1 cellular context compared by ENCODE assay signal in the genomic region with DNA sequence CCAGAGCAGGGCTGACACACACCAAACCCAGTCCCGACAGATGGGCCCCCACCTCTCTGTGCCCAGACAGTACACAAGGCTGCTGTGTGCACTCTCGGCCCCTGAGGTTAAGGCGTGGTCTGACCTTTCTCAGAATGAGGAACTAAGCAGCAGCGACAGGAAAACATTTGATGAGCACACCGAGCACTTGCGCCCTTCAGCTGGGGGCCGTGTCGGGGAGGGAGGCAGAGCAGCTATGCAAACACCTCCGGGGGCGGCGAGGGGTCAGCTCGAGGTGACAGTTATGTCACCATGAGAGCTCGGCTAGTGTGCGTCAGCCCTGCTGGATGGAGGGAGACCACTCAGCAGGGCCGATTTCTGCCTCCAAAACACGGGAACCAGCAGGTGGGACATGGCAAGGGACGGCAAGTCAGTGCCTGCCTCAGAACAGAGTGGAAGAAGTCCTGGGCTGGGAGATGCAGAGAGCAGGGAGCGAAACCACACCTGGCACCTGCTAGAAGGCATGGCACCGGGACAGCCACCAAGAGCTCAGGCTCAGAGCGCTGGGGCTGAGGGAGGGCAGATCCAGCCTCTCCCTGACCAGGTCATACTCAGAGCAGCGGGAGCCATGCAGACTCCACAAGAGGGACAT.
TF ChIP-seq lines count a peak whose summit lies in the region.

No MANE protein-coding gene starts in this region.

TF ChIP-seq in HepG2, 621 proteins besides CTCF, POLR2A, EP300 and RAD21 (continued from another document and continues in another):
- TF ChIP-seq, protein P1, sequence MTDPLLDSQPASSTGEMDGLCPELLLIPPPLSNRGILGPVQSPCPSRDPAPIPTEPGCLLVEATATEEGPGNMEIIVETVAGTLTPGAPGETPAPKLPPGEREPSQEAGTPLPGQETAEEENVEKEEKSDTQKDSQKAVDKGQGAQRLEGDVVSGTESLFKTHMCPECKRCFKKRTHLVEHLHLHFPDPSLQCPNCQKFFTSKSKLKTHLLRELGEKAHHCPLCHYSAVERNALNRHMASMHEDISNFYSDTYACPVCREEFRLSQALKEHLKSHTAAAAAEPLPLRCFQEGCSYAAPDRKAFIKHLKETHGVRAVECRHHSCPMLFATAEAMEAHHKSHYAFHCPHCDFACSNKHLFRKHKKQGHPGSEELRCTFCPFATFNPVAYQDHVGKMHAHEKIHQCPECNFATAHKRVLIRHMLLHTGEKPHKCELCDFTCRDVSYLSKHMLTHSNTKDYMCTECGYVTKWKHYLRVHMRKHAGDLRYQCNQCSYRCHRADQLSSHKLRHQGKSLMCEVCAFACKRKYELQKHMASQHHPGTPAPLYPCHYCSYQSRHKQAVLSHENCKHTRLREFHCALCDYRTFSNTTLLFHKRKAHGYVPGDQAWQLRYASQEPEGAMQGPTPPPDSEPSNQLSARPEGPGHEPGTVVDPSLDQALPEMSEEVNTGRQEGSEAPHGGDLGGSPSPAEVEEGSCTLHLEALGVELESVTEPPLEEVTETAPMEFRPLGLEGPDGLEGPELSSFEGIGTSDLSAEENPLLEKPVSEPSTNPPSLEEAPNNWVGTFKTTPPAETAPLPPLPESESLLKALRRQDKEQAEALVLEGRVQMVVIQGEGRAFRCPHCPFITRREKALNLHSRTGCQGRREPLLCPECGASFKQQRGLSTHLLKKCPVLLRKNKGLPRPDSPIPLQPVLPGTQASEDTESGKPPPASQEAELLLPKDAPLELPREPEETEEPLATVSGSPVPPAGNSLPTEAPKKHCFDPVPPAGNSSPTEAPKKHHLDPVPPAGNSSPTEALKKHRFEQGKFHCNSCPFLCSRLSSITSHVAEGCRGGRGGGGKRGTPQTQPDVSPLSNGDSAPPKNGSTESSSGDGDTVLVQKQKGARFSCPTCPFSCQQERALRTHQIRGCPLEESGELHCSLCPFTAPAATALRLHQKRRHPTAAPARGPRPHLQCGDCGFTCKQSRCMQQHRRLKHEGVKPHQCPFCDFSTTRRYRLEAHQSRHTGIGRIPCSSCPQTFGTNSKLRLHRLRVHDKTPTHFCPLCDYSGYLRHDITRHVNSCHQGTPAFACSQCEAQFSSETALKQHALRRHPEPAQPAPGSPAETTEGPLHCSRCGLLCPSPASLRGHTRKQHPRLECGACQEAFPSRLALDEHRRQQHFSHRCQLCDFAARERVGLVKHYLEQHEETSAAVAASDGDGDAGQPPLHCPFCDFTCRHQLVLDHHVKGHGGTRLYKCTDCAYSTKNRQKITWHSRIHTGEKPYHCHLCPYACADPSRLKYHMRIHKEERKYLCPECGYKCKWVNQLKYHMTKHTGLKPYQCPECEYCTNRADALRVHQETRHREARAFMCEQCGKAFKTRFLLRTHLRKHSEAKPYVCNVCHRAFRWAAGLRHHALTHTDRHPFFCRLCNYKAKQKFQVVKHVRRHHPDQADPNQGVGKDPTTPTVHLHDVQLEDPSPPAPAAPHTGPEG (CRISPR knock-in tag; IDR thresholded peaks at IDR 0.05) = peak; percentile 47; the same call in 1 of the 2 replicates
- TF ChIP-seq ZFY (CRISPR knock-in tag; IDR thresholded peaks at IDR 0.05) (peak; percentile 17; the same call in 1 of the 2 replicates), FOXK1 (CRISPR knock-in tag; IDR thresholded peaks at IDR 0.05; ENCODE audit: borderline replicate concordance, low read depth) (peak; percentile 98), NKX3-1 (CRISPR knock-in tag; IDR thresholded peaks at IDR 0.05) (no peak), MED1 (CRISPR knock-in tag; IDR thresholded peaks at IDR 0.05) (peak; percentile 100), NFKB2 (CRISPR knock-in tag; IDR thresholded peaks at IDR 0.05; ENCODE audit: borderline replicate concordance) (peak; percentile 72; the same call in 1 of the 2 replicates), SP5 (CRISPR knock-in tag; IDR thresholded peaks at IDR 0.05; ENCODE audit: borderline replicate concordance, low read depth) (peak; percentile 96), SIN3B (IDR thresholded peaks at IDR 0.05; ENCODE audit: low read length) (0 out of 2 replicates have a peak, but pooled peaks have one; percentile 37), ZMYM2 (CRISPR knock-in tag; IDR thresholded peaks at IDR 0.05) (peak; percentile 73; the same call in 1 of the 2 replicates), GPN1 (CRISPR knock-in tag; IDR thresholded peaks at IDR 0.05; ENCODE audit: borderline replicate concordance) (no peak), ZNF766 (CRISPR knock-in tag; IDR thresholded peaks at IDR 0.05; ENCODE audit: borderline replicate concordance) (no peak; the same call in 1 of the 2 replicates), ZFP36 (IDR thresholded peaks at IDR 0.05; ENCODE audit: borderline replicate concordance, low read depth, low read length, partially characterized antibody) (no peak), TARDBP (CRISPR knock-in tag; IDR thresholded peaks at IDR 0.05) (peak; percentile 100), ZNF749 (CRISPR knock-in tag; IDR thresholded peaks at IDR 0.05; ENCODE audit: borderline replicate concordance) (peak; percentile 91; the same call in 1 of the 2 replicates), ONECUT2 (CRISPR knock-in tag; IDR thresholded peaks at IDR 0.05) (peak; percentile 42; the same call in 1 of the 2 replicates), AKAP8 (CRISPR knock-in tag; IDR thresholded peaks at IDR 0.05) (peak; percentile 98), TBP (CRISPR knock-in tag; IDR thresholded peaks at IDR 0.05) (no peak), PHF8 (CRISPR knock-in tag; IDR thresholded peaks at IDR 0.05) (0 out of 2 replicates have a peak, but pooled peaks have one; percentile 40), ZNF12 (CRISPR knock-in tag; IDR thresholded peaks at IDR 0.05) (no peak; the same call in 1 of the 2 replicates), CCAR2 (optimal IDR thresholded peaks at IDR 0.05; ENCODE audit: low read depth, low read length) (no peak), ZNF446 (CRISPR knock-in tag; IDR thresholded peaks at IDR 0.05) (no peak), KDM2A (CRISPR knock-in tag; IDR thresholded peaks at IDR 0.05; ENCODE audit: borderline replicate concordance, low read depth) (peak; percentile 91), ZNF251 (CRISPR knock-in tag; IDR thresholded peaks at IDR 0.05) (no peak), ZNF772 (CRISPR knock-in tag; IDR thresholded peaks at IDR 0.05) (peak; percentile 90), ZSCAN25 (CRISPR knock-in tag; IDR thresholded peaks at IDR 0.05) (peak; percentile 69; the same call in 1 of the 2 replicates), POGZ (CRISPR knock-in tag; IDR thresholded peaks at IDR 0.05) (peak; percentile 88), FOXM1 (CRISPR knock-in tag; IDR thresholded peaks at IDR 0.05) (no peak), ZNF552 (CRISPR knock-in tag; IDR thresholded peaks at IDR 0.05; ENCODE audit: borderline replicate concordance) (peak; percentile 93), ZNF674 (CRISPR knock-in tag; IDR thresholded peaks at IDR 0.05; ENCODE audit: low read depth) (no peak), CEBPB (IDR thresholded peaks at IDR 0.05; ENCODE audit: borderline replicate concordance, low read depth, low read length) (no peak), MED13 (CRISPR knock-in tag; IDR thresholded peaks at IDR 0.05) (no peak)
- TF ChIP-seq, protein P2, sequence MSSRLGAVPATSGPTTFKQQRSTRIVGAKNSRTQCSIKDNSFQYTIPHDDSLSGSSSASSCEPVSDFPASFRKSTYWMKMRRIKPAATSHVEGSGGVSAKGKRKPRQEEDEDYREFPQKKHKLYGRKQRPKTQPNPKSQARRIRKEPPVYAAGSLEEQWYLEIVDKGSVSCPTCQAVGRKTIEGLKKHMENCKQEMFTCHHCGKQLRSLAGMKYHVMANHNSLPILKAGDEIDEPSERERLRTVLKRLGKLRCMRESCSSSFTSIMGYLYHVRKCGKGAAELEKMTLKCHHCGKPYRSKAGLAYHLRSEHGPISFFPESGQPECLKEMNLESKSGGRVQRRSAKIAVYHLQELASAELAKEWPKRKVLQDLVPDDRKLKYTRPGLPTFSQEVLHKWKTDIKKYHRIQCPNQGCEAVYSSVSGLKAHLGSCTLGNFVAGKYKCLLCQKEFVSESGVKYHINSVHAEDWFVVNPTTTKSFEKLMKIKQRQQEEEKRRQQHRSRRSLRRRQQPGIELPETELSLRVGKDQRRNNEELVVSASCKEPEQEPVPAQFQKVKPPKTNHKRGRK (CRISPR knock-in tag; IDR thresholded peaks at IDR 0.05) = peak; percentile 62; the same call in 1 of the 2 replicates
- TF ChIP-seq, protein P3, sequence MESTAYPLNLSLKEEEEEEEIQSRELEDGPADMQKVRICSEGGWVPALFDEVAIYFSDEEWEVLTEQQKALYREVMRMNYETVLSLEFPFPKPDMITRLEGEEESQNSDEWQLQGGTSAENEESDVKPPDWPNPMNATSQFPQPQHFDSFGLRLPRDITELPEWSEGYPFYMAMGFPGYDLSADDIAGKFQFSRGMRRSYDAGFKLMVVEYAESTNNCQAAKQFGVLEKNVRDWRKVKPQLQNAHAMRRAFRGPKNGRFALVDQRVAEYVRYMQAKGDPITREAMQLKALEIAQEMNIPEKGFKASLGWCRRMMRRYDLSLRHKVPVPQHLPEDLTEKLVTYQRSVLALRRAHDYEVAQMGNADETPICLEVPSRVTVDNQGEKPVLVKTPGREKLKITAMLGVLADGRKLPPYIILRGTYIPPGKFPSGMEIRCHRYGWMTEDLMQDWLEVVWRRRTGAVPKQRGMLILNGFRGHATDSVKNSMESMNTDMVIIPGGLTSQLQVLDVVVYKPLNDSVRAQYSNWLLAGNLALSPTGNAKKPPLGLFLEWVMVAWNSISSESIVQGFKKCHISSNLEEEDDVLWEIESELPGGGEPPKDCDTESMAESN (CRISPR knock-in tag; conservative IDR thresholded peaks at IDR 0.05) = peak; percentile 82; the same call in 1 of the 2 replicates
- TF ChIP-seq, protein P4, sequence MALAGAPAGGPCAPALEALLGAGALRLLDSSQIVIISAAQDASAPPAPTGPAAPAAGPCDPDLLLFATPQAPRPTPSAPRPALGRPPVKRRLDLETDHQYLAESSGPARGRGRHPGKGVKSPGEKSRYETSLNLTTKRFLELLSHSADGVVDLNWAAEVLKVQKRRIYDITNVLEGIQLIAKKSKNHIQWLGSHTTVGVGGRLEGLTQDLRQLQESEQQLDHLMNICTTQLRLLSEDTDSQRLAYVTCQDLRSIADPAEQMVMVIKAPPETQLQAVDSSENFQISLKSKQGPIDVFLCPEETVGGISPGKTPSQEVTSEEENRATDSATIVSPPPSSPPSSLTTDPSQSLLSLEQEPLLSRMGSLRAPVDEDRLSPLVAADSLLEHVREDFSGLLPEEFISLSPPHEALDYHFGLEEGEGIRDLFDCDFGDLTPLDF (CRISPR knock-in tag; IDR thresholded peaks at IDR 0.05) = no peak
- TF ChIP-seq, protein P5, sequence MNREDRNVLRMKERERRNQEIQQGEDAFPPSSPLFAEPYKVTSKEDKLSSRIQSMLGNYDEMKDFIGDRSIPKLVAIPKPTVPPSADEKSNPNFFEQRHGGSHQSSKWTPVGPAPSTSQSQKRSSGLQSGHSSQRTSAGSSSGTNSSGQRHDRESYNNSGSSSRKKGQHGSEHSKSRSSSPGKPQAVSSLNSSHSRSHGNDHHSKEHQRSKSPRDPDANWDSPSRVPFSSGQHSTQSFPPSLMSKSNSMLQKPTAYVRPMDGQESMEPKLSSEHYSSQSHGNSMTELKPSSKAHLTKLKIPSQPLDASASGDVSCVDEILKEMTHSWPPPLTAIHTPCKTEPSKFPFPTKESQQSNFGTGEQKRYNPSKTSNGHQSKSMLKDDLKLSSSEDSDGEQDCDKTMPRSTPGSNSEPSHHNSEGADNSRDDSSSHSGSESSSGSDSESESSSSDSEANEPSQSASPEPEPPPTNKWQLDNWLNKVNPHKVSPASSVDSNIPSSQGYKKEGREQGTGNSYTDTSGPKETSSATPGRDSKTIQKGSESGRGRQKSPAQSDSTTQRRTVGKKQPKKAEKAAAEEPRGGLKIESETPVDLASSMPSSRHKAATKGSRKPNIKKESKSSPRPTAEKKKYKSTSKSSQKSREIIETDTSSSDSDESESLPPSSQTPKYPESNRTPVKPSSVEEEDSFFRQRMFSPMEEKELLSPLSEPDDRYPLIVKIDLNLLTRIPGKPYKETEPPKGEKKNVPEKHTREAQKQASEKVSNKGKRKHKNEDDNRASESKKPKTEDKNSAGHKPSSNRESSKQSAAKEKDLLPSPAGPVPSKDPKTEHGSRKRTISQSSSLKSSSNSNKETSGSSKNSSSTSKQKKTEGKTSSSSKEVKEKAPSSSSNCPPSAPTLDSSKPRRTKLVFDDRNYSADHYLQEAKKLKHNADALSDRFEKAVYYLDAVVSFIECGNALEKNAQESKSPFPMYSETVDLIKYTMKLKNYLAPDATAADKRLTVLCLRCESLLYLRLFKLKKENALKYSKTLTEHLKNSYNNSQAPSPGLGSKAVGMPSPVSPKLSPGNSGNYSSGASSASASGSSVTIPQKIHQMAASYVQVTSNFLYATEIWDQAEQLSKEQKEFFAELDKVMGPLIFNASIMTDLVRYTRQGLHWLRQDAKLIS (CRISPR knock-in tag; IDR thresholded peaks at IDR 0.05) = no peak; the same call in 1 of the 2 replicates
- TF ChIP-seq, protein P6, sequence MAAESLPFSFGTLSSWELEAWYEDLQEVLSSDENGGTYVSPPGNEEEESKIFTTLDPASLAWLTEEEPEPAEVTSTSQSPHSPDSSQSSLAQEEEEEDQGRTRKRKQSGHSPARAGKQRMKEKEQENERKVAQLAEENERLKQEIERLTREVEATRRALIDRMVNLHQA (CRISPR knock-in tag; IDR thresholded peaks at IDR 0.05) = no peak
- TF ChIP-seq, protein P7, sequence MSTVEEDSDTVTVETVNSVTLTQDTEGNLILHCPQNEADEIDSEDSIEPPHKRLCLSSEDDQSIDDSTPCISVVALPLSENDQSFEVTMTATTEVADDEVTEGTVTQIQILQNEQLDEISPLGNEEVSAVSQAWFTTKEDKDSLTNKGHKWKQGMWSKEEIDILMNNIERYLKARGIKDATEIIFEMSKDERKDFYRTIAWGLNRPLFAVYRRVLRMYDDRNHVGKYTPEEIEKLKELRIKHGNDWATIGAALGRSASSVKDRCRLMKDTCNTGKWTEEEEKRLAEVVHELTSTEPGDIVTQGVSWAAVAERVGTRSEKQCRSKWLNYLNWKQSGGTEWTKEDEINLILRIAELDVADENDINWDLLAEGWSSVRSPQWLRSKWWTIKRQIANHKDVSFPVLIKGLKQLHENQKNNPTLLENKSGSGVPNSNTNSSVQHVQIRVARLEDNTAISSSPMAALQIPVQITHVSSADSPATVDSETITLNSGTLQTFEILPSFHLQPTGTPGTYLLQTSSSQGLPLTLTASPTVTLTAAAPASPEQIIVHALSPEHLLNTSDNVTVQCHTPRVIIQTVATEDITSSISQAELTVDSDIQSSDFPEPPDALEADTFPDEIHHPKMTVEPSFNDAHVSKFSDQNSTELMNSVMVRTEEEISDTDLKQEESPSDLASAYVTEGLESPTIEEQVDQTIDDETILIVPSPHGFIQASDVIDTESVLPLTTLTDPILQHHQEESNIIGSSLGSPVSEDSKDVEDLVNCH (CRISPR knock-in tag; IDR thresholded peaks at IDR 0.05) = no peak
- TF ChIP-seq, protein P8, sequence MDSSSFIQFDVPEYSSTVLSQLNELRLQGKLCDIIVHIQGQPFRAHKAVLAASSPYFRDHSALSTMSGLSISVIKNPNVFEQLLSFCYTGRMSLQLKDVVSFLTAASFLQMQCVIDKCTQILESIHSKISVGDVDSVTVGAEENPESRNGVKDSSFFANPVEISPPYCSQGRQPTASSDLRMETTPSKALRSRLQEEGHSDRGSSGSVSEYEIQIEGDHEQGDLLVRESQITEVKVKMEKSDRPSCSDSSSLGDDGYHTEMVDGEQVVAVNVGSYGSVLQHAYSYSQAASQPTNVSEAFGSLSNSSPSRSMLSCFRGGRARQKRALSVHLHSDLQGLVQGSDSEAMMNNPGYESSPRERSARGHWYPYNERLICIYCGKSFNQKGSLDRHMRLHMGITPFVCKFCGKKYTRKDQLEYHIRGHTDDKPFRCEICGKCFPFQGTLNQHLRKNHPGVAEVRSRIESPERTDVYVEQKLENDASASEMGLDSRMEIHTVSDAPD (CRISPR knock-in tag; IDR thresholded peaks at IDR 0.05) = peak; percentile 96
